ENCODE assay signal across 17 cellular contexts in genomic region chr1:156923565-156924477, GRCh38. TPM values are rescaled to one million over a fixed set of nuclear protein-coding genes. Genes with fewer than 3 reads are reported as not detected.
DNase-seq lines count a peak whose midpoint lies in the region; ATAC-seq and TF ChIP-seq lines count a peak whose summit lies in the region.
"Had no signal": no experiment of that assay in that cellular context is flagged by ENCODE, and none has a peak within 500 bp of the region (broad histone marks: within the 10 kb centered on the region; RNA-seq: fewer than 3 reads in every experiment).

No MANE protein-coding gene starts in this region.

- H3K9ac ChIP-seq in GM23248 = no peak overlapping the region
- H3K9ac ChIP-seq: BLaER1 had no signal

- no peaks in the 10 kb centered on the region for H3K36me3 Mint-ChIP-seq in mesothelial cell of epicardium

- peaks cover 21% of the 10 kb centered on the region for H3K4me1 Mint-ChIP-seq in mesothelial cell of epicardium

- ATAC-seq in activated CD4-positive, CD25-positive, alpha-beta regulatory T cell treated with anti-CD3 and anti-CD28 coated beads, Interleukin-2, amount 50 U/mL, for 24 hours = no peak
- no peak for ATAC-seq in GM21529 (IDR thresholded peaks at IDR 0.05; ENCODE audit: unreplicated experiment)
- ATAC-seq: activated CD8-positive, alpha-beta T cell treated with anti-CD3 and anti-CD28 coated beads, Interleukin-2, amount 10 ng/mL, durations not matched to agents 7 days and 5 days; left lung; Panc1; stimulated activated naive CD8-positive, alpha-beta T cell treated with anti-CD3 and anti-CD28 coated beads, Interleukin-15, Interleukin-2, amounts not matched to agents 100 U/mL and 50 U/mL, for 24 hours had no signal

- TF ChIP-seq CTCF in AG04450 (IDR thresholded peaks at IDR 0.05; ENCODE audit: low read depth, low read length) = no peak
- TF ChIP-seq CTCF in coronary artery (IDR thresholded peaks at IDR 0.05) = no peak
- TF ChIP-seq CTCF in mesothelial cell of epicardium (IDR thresholded peaks at IDR 0.05; ENCODE audit: unreplicated experiment) = no peak

- peaks cover 26% of the 10 kb centered on the region for H3F3A ChIP-seq in GM23248 (ENCODE audit: insufficient read depth)

- POLR2A ChIA-PET in AG04450 (lab: Yijun Ruan, JAX) = no interaction called here

- no peaks in the 10 kb centered on the region for H3K79me2 ChIP-seq in GM23248 (ENCODE audit: insufficient read depth)

- CTCF ChIA-PET in AG04450 (lab: Charles Lee) = interaction anchor here (0.7 to 3.2 kb wide), 5 partner anchors 32 to 235 kb away, joined by 3 to 8 read pairs (median 3); no protein-coding TSS in a partner anchor

- peaks cover 58% of the 10 kb centered on the region for H3K27me3 ChIP-seq in AG04450 (ENCODE audit: control insufficient read depth, insufficient read depth, low read length)
- peaks cover 39% of the 10 kb centered on the region for H3K27me3 ChIP-seq in GM23248 (replicated peaks; ENCODE audit: insufficient read depth)

- H3K9me2 ChIP-seq in GM23248 (ENCODE audit: insufficient read depth) = no peaks in the 10 kb centered on the region

- DNase-seq in AG04450 (ENCODE audit: low read depth, low spot score) = no peak
- DNase-seq in GM23248 = peak; percentile 33
- DNase-seq in coronary artery (ENCODE audit: low spot score) = no peak
- DNase-seq in mesothelial cell of epicardium (ENCODE audit: low spot score in 2 of 2, unreplicated experiment in 2 of 2) = no peak
- no peak for DNase-seq in HuH-7 (ENCODE audit: low spot score)
- DNase-seq in OCI-M1 (lab: John Stamatoyannopoulos, UW) = no peak
- DNase-seq: activated CD8-positive, alpha-beta T cell treated with anti-CD3 and anti-CD28 coated beads, Interleukin-2, amount 10 ng/mL, durations not matched to agents 7 days and 5 days; activated naive CD4-positive, alpha-beta T cell treated with anti-CD3 and anti-CD28 coated beads, Interleukin-2, amount 10 ng/mL, durations not matched to agents 7 days and 5 days; left lung; stimulated activated CD4-positive, alpha-beta T cell treated with anti-CD3 and anti-CD28 coated beads, Interleukin-4, amount 100 ng/mL, for 4 hours; stimulated activated naive CD8-positive, alpha-beta T cell treated with anti-CD3 and anti-CD28 coated beads, Interleukin-15, Interleukin-2, amounts not matched to agents 100 U/mL and 50 U/mL, for 24 hours had no signal

- H3K27ac ChIP-seq in AG04450 (ENCODE audit: low read depth, low read length) = no peak overlapping the region
- H3K27ac ChIP-seq in GM23248 = no peak overlapping the region
- H3K27ac ChIP-seq in coronary artery = no peak overlapping the region
- H3K27ac ChIP-seq: BLaER1, left lung, ovary had no signal

- in situ Hi-C loops in GM23248 (cut with MboI) = no loop called here

- H3K4me3 ChIP-seq in AG04450 (ENCODE audit: low read depth, low read length) (peak overlapping the region; percentile 17), GM23248 (peak overlapping the region; percentile 22; the same call in 1 of the 2 replicates), coronary artery (peak overlapping the region; percentile 53)
- H3K4me3 ChIP-seq: BLaER1, left lung, ovary had no signal

- peaks cover 93% of the 10 kb centered on the region for H3K27me3 Mint-ChIP-seq in mesothelial cell of epicardium (ENCODE audit: low read depth)

- peak overlapping the region; percentile 53 for H3K4me3 Mint-ChIP-seq in mesothelial cell of epicardium
- H3K4me3 Mint-ChIP-seq: activated CD8-positive, alpha-beta T cell treated with anti-CD3 and anti-CD28 coated beads, Interleukin-2, amount 10 ng/mL, durations not matched to agents 7 days and 5 days; activated naive CD4-positive, alpha-beta T cell treated with anti-CD3 and anti-CD28 coated beads, Interleukin-2, amount 10 ng/mL, durations not matched to agents 7 days and 5 days had no signal

- H3K4me2 ChIP-seq in GM23248 (ENCODE audit: unreplicated experiment) = no peak overlapping the region
- H3K4me2 ChIP-seq: BLaER1 had no signal

- no peaks in the 10 kb centered on the region for H3K4me1 ChIP-seq in GM23248 (ENCODE audit: insufficient read depth)

- H3K9me3 Mint-ChIP-seq in mesothelial cell of epicardium = peaks cover 1% of the 10 kb centered on the region
- H3K9me3 Mint-ChIP-seq: activated naive CD4-positive, alpha-beta T cell treated with anti-CD3 and anti-CD28 coated beads, Interleukin-2, amount 10 ng/mL, durations not matched to agents 7 days and 5 days had no signal

- H3K27ac Mint-ChIP-seq in mesothelial cell of epicardium = no peak overlapping the region
- H3K27ac Mint-ChIP-seq: activated CD8-positive, alpha-beta T cell treated with anti-CD3 and anti-CD28 coated beads, Interleukin-2, amount 10 ng/mL, durations not matched to agents 7 days and 5 days; activated naive CD4-positive, alpha-beta T cell treated with anti-CD3 and anti-CD28 coated beads, Interleukin-2, amount 10 ng/mL, durations not matched to agents 7 days and 5 days had no signal

- no peak overlapping the region for H2AFZ ChIP-seq in GM23248

- H3K9me3 ChIP-seq in AG04450 (ENCODE audit: control insufficient read depth, insufficient read depth, low read length) = no peaks in the 10 kb centered on the region
- no peaks in the 10 kb centered on the region for H3K9me3 ChIP-seq in GM23248 (ENCODE audit: low read depth)
- H3K9me3 ChIP-seq: left lung, ovary had no signal

- H3K36me3 ChIP-seq in GM23248 (ENCODE audit: low read depth) = no peaks in the 10 kb centered on the region
- H3K36me3 ChIP-seq: BLaER1, left lung, ovary had no signal

- H4K20me1 ChIP-seq in GM23248 (ENCODE audit: insufficient read depth) = no peaks in the 10 kb centered on the region

- WGBS in GM23248 (ENCODE audit: low coverage in 1 of 2, low lambda C conversion rate in 2 of 2, missing lambda C conversion rate in 2 of 2), 2 experiments = 3 to 6% methylated on average over 55 to 64 of the region's 66 CpGs

RNA-seq across cellular contexts. Expression of gene LRRC71, which starts 3.4 kb away (rescaled TPM):
- polyA plus RNA-seq in AG04450 (2011; rRNA removed) = not detected in 2 replicates
- 0.13 TPM in 1 of 2 replicates, not detected in the other for polyA minus RNA-seq in AG04450 (2011; rRNA and poly(A)+ RNA removed)
- 0.32 TPM in 1 of 2 replicates, not detected in the other for total RNA-seq in GM23248 (2014; rRNA removed; shearing (Covaris generic))
- polyA plus RNA-seq in GM23248 (2016; fragmentation: Nextera tagmentation; extraction: Ambion mirVana) = not detected in 2 replicates
- total RNA-seq in mesothelial cell of epicardium = 0.11 to 0.34 TPM (median 0.13 TPM) in 3 replicates
- total RNA-seq: activated CD8-positive, alpha-beta T cell treated with anti-CD3 and anti-CD28 coated beads, Interleukin-2, amount 10 ng/mL, durations not matched to agents 7 days and 5 days; fibroblast of villous mesenchyme had no signal

RNA-seq across cellular contexts. Expression of gene PEAR1, which starts 30.3 kb away (rescaled TPM):
- 14.9 and 16.1 TPM in 2 replicates for polyA plus RNA-seq in AG04450 (2011; rRNA removed)
- polyA minus RNA-seq in AG04450 (2011; rRNA and poly(A)+ RNA removed) = 6.2 and 8.9 TPM in 2 replicates
- total RNA-seq in GM23248 (2014; rRNA removed; shearing (Covaris generic)) = 1.0 and 2.2 TPM in 2 replicates
- 0.71 and 1.2 TPM in 2 replicates for polyA plus RNA-seq in GM23248 (2016; fragmentation: Nextera tagmentation; extraction: Ambion mirVana)
- total RNA-seq in mesothelial cell of epicardium = 13.8 to 16.1 TPM (median 15.7 TPM) in 3 replicates
